10 cellular contexts compared by ENCODE assay signal in the genomic region with DNA sequence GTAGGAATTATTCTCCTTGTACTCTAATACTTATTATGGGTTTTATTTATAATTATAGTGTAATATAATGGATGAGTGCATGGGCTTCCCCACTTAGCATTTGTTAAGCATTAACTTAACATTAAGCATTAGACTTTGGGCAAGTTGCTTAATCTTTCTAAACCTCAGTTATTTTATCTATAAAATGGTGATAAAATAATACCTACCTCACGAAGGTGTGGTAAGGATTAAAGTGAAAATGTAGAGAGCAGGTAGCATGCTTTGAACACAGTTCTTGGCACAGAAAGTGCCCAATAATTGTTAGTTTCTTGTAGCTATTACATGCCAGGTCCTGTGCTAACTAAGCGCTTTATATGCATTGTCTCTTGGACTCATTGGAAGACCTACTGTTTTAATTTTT. TPM values are rescaled to one million over a fixed set of nuclear protein-coding genes. Genes with fewer than 3 reads are reported as not detected.
DNase-seq lines count a peak whose midpoint lies in the region; ATAC-seq and TF ChIP-seq lines count a peak whose summit lies in the region.
"Had no signal": no experiment of that assay in that cellular context is flagged by ENCODE, and none has a peak within 500 bp of the region (broad histone marks: within the 10 kb centered on the region; RNA-seq: fewer than 3 reads in every experiment).

No MANE protein-coding gene starts in this region.

- CTCF ChIA-PET in OCI-LY7 (lab: Charles Lee; ENCODE audit: unreplicated experiment) = interaction anchor here (0.9 kb wide), 1 partner anchor 199 kb away, joined by 3 read pairs; no protein-coding TSS in a partner anchor

- H3K4me2 ChIP-seq in OCI-LY7 (ENCODE audit: low read length) = peak overlapping the region; percentile 98

- peaks cover 75% of the 10 kb centered on the region for H3K79me2 ChIP-seq in OCI-LY7 (ENCODE audit: insufficient read depth, low read depth, low read length)

- peaks cover 2% of the 10 kb centered on the region for H3K36me3 Mint-ChIP-seq in osteocyte (ENCODE audit: unreplicated experiment)

- H3K4me1 ChIP-seq in OCI-LY7 (ENCODE audit: insufficient read depth, low read length, poor library complexity, severe bottlenecking) = peaks cover 56% of the 10 kb centered on the region

- H3K27ac ChIP-seq in OCI-LY7 (ENCODE audit: low read depth, low read length, poor library complexity, severe bottlenecking) = no peak overlapping the region

- H3K27me3 Mint-ChIP-seq in osteocyte (ENCODE audit: unreplicated experiment) = no peaks in the 10 kb centered on the region

- H3K9me3 Mint-ChIP-seq in osteocyte (ENCODE audit: unreplicated experiment) = no peaks in the 10 kb centered on the region

- no peak for TF ChIP-seq CTCF in GM12865 (IDR thresholded peaks at IDR 0.05; ENCODE audit: insufficient read depth, low read depth, low read length, missing control alignments)
- TF ChIP-seq CTCF in OCI-LY7 (conservative IDR thresholded peaks at IDR 0.05; ENCODE audit: low read length) = no peak
- TF ChIP-seq CTCF in epithelial cell of proximal tubule (conservative IDR thresholded peaks at IDR 0.05; ENCODE audit: low read depth, low read length) = no peak
- TF ChIP-seq CTCF in osteocyte (IDR thresholded peaks at IDR 0.05) = no peak

- H3K4me3 Mint-ChIP-seq in osteocyte (ENCODE audit: unreplicated experiment) = peak overlapping the region; percentile 33

- peaks cover 47% of the 10 kb centered on the region for H3K4me1 Mint-ChIP-seq in osteocyte (ENCODE audit: unreplicated experiment)

- H3K4me3 ChIP-seq in GM12865 (ENCODE audit: low read depth, low read length) (peak overlapping the region; percentile 91), OCI-LY7 (ENCODE audit: low read depth, low read length, poor library complexity, severe bottlenecking) (peak overlapping the region; percentile 90), epithelial cell of proximal tubule (ENCODE audit: low read depth, low read length) (peak overlapping the region; percentile 80)

- H3K9me2 ChIP-seq in OCI-LY7 (ENCODE audit: insufficient read depth, low read length) = no peaks in the 10 kb centered on the region

- peaks cover 54% of the 10 kb centered on the region for H4K20me1 ChIP-seq in OCI-LY7 (ENCODE audit: insufficient read depth, low read length)

- ATAC-seq in HG03354 (IDR thresholded peaks at IDR 0.05; ENCODE audit: poor library complexity, severe bottlenecking, unreplicated experiment) = no peak
- ATAC-seq in GM21360 (IDR thresholded peaks at IDR 0.05; ENCODE audit: unreplicated experiment) = no peak
- ATAC-seq in HG02571 (IDR thresholded peaks at IDR 0.05; ENCODE audit: unreplicated experiment) = no peak
- ATAC-seq: HCT116 had no signal

- DNase-seq in GM12865 (ENCODE audit: low read depth) (no peak), OCI-LY7 (ENCODE audit: low spot score) (no peak), epithelial cell of proximal tubule (ENCODE audit: low read depth) (no peak), osteocyte (ENCODE audit: extremely low spot score, unreplicated experiment) (no peak)
- DNase-seq: activated naive CD4-positive, alpha-beta T cell treated with Interleukin-2 at 50 U/mL for 16 hours; NCI-H146 had no signal

- H2AFZ ChIP-seq in OCI-LY7 (ENCODE audit: low read length) = no peak overlapping the region

- H3K36me3 ChIP-seq in OCI-LY7 (ENCODE audit: insufficient read depth, low read length) = peaks cover 70% of the 10 kb centered on the region

- H3K27ac Mint-ChIP-seq in osteocyte (ENCODE audit: unreplicated experiment) = peak overlapping the region; percentile 93

- intact Hi-C loops in OCI-LY7 (cut with micrococcal nuclease; ENCODE audit: unreplicated experiment) = no loop called here

- no TSS peak for BruUV-seq in OCI-LY7 (replicated peaks; lab: Mats Ljungman, UMichigan)

- peaks cover 6% of the 10 kb centered on the region; the same call in 1 of the 2 replicates for H3K9me3 ChIP-seq in OCI-LY7 (ENCODE audit: low read length)

- POLR2A ChIA-PET in OCI-LY7 (lab: Charles Lee) = interaction anchor here (0.9 to 3.4 kb wide), 7 partner anchors 8 to 590 kb away, joined by 3 to 11 read pairs (median 4); no protein-coding TSS in a partner anchor

RNA-seq across cellular contexts. Expression of a gene that starts 2.6 kb away (rescaled TPM):
- total RNA-seq in OCI-LY7 (2014; rRNA removed; shearing (Covaris generic)) = 36.3 and 41.6 TPM in 2 replicates
- 88.0 and 91.5 TPM in 2 replicates for total RNA-seq in OCI-LY7 (2022)
- total RNA-seq in epithelial cell of proximal tubule = 96.7 and 237 TPM in 2 replicates
- total RNA-seq in osteocyte = 34.9 and 36.9 TPM in 2 replicates

RNA-seq across cellular contexts. Expression of a gene that starts 48.7 kb away (rescaled TPM):
- not detected in 2 replicates for total RNA-seq in OCI-LY7 (2014; rRNA removed; shearing (Covaris generic))
- total RNA-seq in OCI-LY7 (2022) (not detected in 2 replicates), epithelial cell of proximal tubule (10.6 and 10.7 TPM in 2 replicates), osteocyte (190 and 195 TPM in 2 replicates)

Comparison
In these comparisons a context has a peak if more than half of its experiments do, and no peak if none do; other contexts are left out.
1. RNA of a gene that starts 48.7 kb away (total RNA-seq): 190 to 195 TPM in osteocyte; 10.6 to 10.7 TPM in epithelial cell of proximal tubule and not detected in OCI-LY7; every median in the first group is over 10 times any median in the second.
2. Peak in every context shown above with its lines, with median percentiles within 50 percentile points of each other: H3K4me3 ChIP-seq.